In the genomic region with DNA sequence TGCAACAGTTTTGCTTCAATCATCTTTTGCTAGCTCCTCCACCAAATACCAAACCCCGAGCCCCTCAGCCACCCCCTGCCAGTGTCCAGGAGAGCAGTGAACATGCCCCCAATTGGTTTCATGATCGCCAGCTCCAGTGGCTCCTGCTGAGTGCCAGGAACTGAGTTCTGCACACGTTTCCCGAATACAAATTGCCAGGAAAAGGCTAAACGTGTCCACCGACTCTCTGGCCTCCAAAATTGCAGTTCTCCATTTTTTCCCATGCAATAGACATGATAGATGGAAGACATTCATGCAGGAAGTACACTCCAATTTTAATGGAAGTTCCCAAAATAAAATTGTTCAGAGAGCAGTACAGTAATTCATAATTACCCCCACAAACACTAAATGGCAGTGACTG, we compare ENCODE assay signal across 28 cellular contexts.
"Had no signal": no experiment of that assay in that cellular context is flagged by ENCODE, and none has a peak within 500 bp of the region (broad histone marks: within the 10 kb centered on the region; RNA-seq: fewer than 3 reads in every experiment).

No MANE protein-coding gene starts in this region.

- H3K4me3 Mint-ChIP-seq: natural killer cell; nephron; stimulated activated effector memory CD8-positive, alpha-beta T cell treated with anti-CD3 and anti-CD28 coated beads, Interleukin-12 subunit alpha, Interleukin-12 subunit beta, amount 100 ng/mL, for 72 hours; stimulated activated naive B cell treated with anti-CD40 and anti-IgM and Interleukin-4, amounts not matched to agents 10 μg/mL and 1 μg/mL and 100 μg/mL, for 72 hours; stimulated activated naive CD8-positive, alpha-beta T cell treated with anti-CD3 and anti-CD28 coated beads, Interleukin-15, Interleukin-2, amounts not matched to agents 100 ng/mL and 50 ng/mL, for 24 hours had no signal

- H3K4me2 ChIP-seq: neural progenitor cell had no signal

- H3K36me3 ChIP-seq: neural progenitor cell, ovary, right lobe of liver, sigmoid colon, stomach, thoracic aorta, thyroid gland, tibial nerve, upper lobe of left lung, vagina had no signal

- H3K27me3 ChIP-seq: neural progenitor cell, ovary, right lobe of liver, sigmoid colon, stomach, thyroid gland, tibial nerve, upper lobe of left lung, vagina had no signal

- H3K27ac ChIP-seq: neural progenitor cell, ovary, parathyroid adenoma, psoas muscle, right lobe of liver, sigmoid colon, stomach, thoracic aorta, thyroid gland, tibial nerve, upper lobe of left lung, vagina had no signal

- H3K4me1 ChIP-seq: neural progenitor cell, psoas muscle, right lobe of liver, upper lobe of left lung had no signal

- H3K9me3 Mint-ChIP-seq: stimulated activated effector memory CD8-positive, alpha-beta T cell treated with anti-CD3 and anti-CD28 coated beads, Interleukin-12 subunit alpha, Interleukin-12 subunit beta, amount 100 ng/mL, for 72 hours; stimulated activated naive CD8-positive, alpha-beta T cell treated with anti-CD3 and anti-CD28 coated beads, Interleukin-15, Interleukin-2, amounts not matched to agents 100 ng/mL and 50 ng/mL, for 24 hours had no signal

- H3K36me3 Mint-ChIP-seq: natural killer cell; stimulated activated effector memory CD8-positive, alpha-beta T cell treated with anti-CD3 and anti-CD28 coated beads, Interleukin-12 subunit alpha, Interleukin-12 subunit beta, amount 100 ng/mL, for 72 hours had no signal

- H3K27ac Mint-ChIP-seq: natural killer cell; neural progenitor cell; progenitor cell of endocrine pancreas; stimulated activated effector memory CD8-positive, alpha-beta T cell treated with anti-CD3 and anti-CD28 coated beads, Interleukin-12 subunit alpha, Interleukin-12 subunit beta, amount 100 ng/mL, for 72 hours; stimulated activated naive B cell treated with anti-CD40 and anti-IgM and Interleukin-4, amounts not matched to agents 10 μg/mL and 1 μg/mL and 100 μg/mL, for 72 hours; stimulated activated naive CD8-positive, alpha-beta T cell treated with anti-CD3 and anti-CD28 coated beads, Interleukin-15, Interleukin-2, amounts not matched to agents 100 ng/mL and 50 ng/mL, for 24 hours had no signal

- H3K9ac ChIP-seq: neural progenitor cell, parathyroid adenoma had no signal

- H3K9me3 ChIP-seq: ovary, right lobe of liver, stomach, thoracic aorta, thyroid gland, vagina had no signal

- DNase-seq: natural killer cell; occipital lobe; ovary; posterior cingulate gyrus; psoas muscle; right cardiac atrium; right lobe of liver; sigmoid colon; small intestine; stimulated activated CD4-positive, alpha-beta T cell treated with anti-CD3 and anti-CD28 coated beads, Interleukin-15, amount 100 ng/mL, for 24 hours; stimulated activated CD4-positive, alpha-beta T cell treated with anti-CD3 and anti-CD28 coated beads, Interleukin-2, amount 100 ng/mL, for 24 hours; stimulated activated CD4-positive, alpha-beta T cell treated with anti-CD3 and anti-CD28 coated beads, Interleukin-2, amount 100 ng/mL, for 48 hours; stimulated activated CD4-positive, alpha-beta T cell treated with anti-CD3 and anti-CD28 coated beads, Interleukin-4, amount 100 ng/mL, for 24 hours; stimulated activated naive B cell treated with anti-CD40 and anti-IgM and Interleukin-4, amounts not matched to agents 10 μg/mL and 1 μg/mL and 100 μg/mL, for 72 hours; stimulated activated naive CD4-positive, alpha-beta T cell treated with Interleukin-2 at 50 U/mL for 16 hours; stomach; thyroid gland; trophoblast cell; upper lobe of left lung had no signal

- H3K4me3 ChIP-seq: neural progenitor cell, ovary, psoas muscle, right lobe of liver, sigmoid colon, stomach, thoracic aorta, thyroid gland, tibial nerve, upper lobe of left lung, vagina had no signal

- H3K4me1 Mint-ChIP-seq: natural killer cell had no signal

- ATAC-seq: natural killer cell; psoas muscle; right cardiac atrium; right lobe of liver; stimulated activated effector memory CD8-positive, alpha-beta T cell treated with anti-CD3 and anti-CD28 coated beads, Interleukin-12 subunit alpha, Interleukin-12 subunit beta, amount 100 ng/mL, for 72 hours; stimulated activated naive B cell treated with anti-CD40 and anti-IgM and Interleukin-4, amounts not matched to agents 10 μg/mL and 1 μg/mL and 100 μg/mL, for 72 hours had no signal
